ENCODE assay signal across 24 cellular contexts in the genomic region with DNA sequence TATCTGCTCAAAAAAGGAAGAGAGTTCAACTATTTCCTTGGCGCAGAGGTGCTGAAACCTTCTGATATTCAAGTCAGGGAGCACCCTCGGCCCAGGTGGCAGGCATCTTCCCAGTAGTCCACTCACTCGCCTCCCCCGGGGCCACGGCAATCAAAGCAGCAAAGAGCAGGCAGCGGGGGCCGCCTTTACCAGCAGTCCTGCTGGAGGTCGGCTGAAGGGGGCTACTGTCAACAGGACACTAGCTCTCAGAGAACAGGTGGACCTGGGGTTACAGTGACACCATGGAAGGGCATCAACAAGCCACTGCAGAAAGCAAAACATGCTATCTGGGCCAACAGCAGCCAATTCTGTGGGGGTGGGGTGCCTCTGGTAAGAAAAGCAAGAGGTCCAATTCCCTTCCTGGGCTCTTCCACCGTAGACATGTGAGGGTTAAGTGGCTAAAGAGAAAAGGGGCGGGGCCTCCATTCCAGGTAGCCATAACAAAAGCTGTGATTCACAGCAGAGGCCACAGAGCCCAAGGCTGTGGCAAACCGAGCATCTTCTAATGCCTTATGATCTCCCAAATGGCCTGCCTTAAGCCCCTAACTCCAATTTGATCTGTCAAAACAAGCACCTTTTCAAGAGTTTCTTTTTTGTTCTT. TPM values are rescaled to one million over a fixed set of nuclear protein-coding genes. Genes with fewer than 3 reads are reported as not detected.
A peak's percentile ranks its signal among the peaks of the same experiment; 100 is the strongest.
DNase-seq lines count a peak whose midpoint lies in the region; ATAC-seq and TF ChIP-seq lines count a peak whose summit lies in the region.
"Had no signal": no experiment of that assay in that cellular context is flagged by ENCODE, and none has a peak within 500 bp of the region (broad histone marks: within the 10 kb centered on the region; RNA-seq: fewer than 3 reads in every experiment).

No MANE protein-coding gene starts in this region.

- TF ChIP-seq POLR2A in spleen (IDR thresholded peaks at IDR 0.05): no peak

- no peaks in the 10 kb centered on the region for H3K9me3 ChIP-seq in left lung
- no peaks in the 10 kb centered on the region for H3K9me3 ChIP-seq in spleen
- H3K9me3 ChIP-seq: adrenal gland, Peyer's patch, psoas muscle, SJSA1, tibial nerve had no signal

- H3K4me3 ChIP-seq in left lung (no peak overlapping the region), spleen (no peak overlapping the region)
- H3K4me3 ChIP-seq: adrenal gland, coronary artery, Peyer's patch, psoas muscle, SJSA1, tibial nerve had no signal

- TF ChIP-seq CTCF in left lung (IDR thresholded peaks at IDR 0.05): no peak
- no peak for TF ChIP-seq CTCF in spleen (IDR thresholded peaks at IDR 0.05 in 8 of 11, conservative IDR thresholded peaks at IDR 0.05 in 3 of 11)

- H3K4me1 ChIP-seq in left lung (peaks cover 0 to 24% of the 10 kb centered on the region in 2 donors), spleen (peaks cover 0 to 19% (median 2%) of the 10 kb centered on the region in 6 donors)
- H3K4me1 ChIP-seq: adrenal gland, Peyer's patch, SJSA1 had no signal

- H3K36me3 ChIP-seq in left lung (peaks cover 0 to 94% of the 10 kb centered on the region in 2 donors), spleen (peaks cover 4 to 97% (median 82%) of the 10 kb centered on the region in 6 donors)

- intact Hi-C loops in left lung (cut with DNase I): loop anchor here in 1 of 2 donors (10.0 kb wide), 1 partner anchor 98 kb away; no protein-coding TSS in a partner anchor
- intact Hi-C loops in spleen (cut with DNase I; ENCODE audit: low total_unique reads): loop anchor here (10.0 kb wide), 1 partner anchor 618 kb away; the partner anchor contains the start of gene TYW1B

- DNase-seq in NCI-H510A treated with DMSO at 0.1 percent for 48 hours (lab: John Stamatoyannopoulos, UW) (peak; percentile 23), NCI-H510A (lab: John Stamatoyannopoulos, UW) (no peak), NCI-H187 treated with DMSO at 0.1 percent for 48 hours (lab: John Stamatoyannopoulos, UW) (peak; percentile 31), left lung (peak in 1 of 2 donors; percentile 79), spleen (peak; percentile 69), NCI-H2227 (lab: John Stamatoyannopoulos, UW; ENCODE audit: unreplicated experiment) (no peak)
- DNase-seq: 8988T; activated CD4-positive, alpha-beta T cell treated with anti-CD3 and anti-CD28 coated beads for 48 hours; COR-L47; EL; left colon; NCI-H1048; NCI-H1930; NCI-H446; psoas muscle; stimulated activated CD4-positive, alpha-beta T cell treated with anti-CD3 and anti-CD28 coated beads, Interleukin-1b, Interleukin-23, amount 100 ng/mL, for 48 hours had no signal

- H3K27ac ChIP-seq in left lung (peak overlapping the region; percentile 54 to 63), spleen (peak overlapping the region in 2 of 8 donors; percentile 9 to 52)
- H3K27ac ChIP-seq: coronary artery, Peyer's patch, psoas muscle, SJSA1, tibial nerve had no signal

- ATAC-seq in left lung: peak; percentile 60
- no peak for ATAC-seq in GM21825 (IDR thresholded peaks at IDR 0.05; ENCODE audit: unreplicated experiment)
- no peak for ATAC-seq in GM18519 (IDR thresholded peaks at IDR 0.05; ENCODE audit: low FRiP score, unreplicated experiment)
- ATAC-seq: left colon, psoas muscle had no signal

- 89 to 94% (median 91%) methylated on average over 11 of the region's 11 CpGs for WGBS in spleen, 5 donors

- H3K27me3 ChIP-seq in left lung: no peaks in the 10 kb centered on the region
- H3K27me3 ChIP-seq in spleen (replicated peaks in 1 of 7): no peaks in the 10 kb centered on the region
- H3K27me3 ChIP-seq: adrenal gland, Peyer's patch, SJSA1, tibial nerve had no signal

RNA-seq across cellular contexts. Expression of gene FZD9, which starts 9.4 kb away (rescaled TPM):
- total RNA-seq in left lung: under 1 TPM; 0.41 to 0.55 TPM
- under 1 TPM; 0.28 to 0.64 (median 0.49) TPM for total RNA-seq in spleen
- polyA plus RNA-seq in spleen: under 1 TPM; 0.09 to 0.22 (median 0.18) TPM
- total RNA-seq: T-helper 1 cell treated with Interleukin-12 subunit alpha and Interleukin-12 subunit beta and Interleukin-4 antibody, amounts not matched to agents 30 ng/mL and 1 ng/mL, for 36 hours had no signal

Comparison
In these comparisons a context has a peak if more than half of its experiments do, and no peak if none do; other contexts are left out.
1. DNase-seq: peak in NCI-H510A treated with DMSO at 0.1 percent for 48 hours (single experiment), NCI-H187 treated with DMSO at 0.1 percent for 48 hours (single experiment) and spleen (single experiment); none in NCI-H510A (single experiment) and NCI-H2227 (single experiment).